15 cellular contexts compared by ENCODE assay signal in the genomic region with DNA sequence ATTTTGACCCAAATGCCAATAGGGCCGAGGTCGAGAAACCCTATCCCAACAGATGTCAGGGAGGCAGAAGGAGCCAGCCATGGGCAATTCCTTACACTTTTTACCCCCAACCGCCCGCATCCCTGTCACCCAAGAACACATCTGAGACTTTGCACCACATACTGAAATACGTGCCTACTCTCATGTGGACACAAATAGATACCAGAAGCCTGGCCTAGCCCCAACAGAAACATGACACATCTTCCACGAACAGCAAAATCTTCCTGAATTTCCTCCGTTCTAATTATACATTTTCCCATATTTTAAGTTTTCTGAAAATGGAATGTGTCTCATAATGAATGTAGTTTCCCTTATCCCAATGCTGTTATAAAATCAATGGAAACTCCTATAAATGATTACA.
"Had no signal": no experiment of that assay in that cellular context is flagged by ENCODE, and none has a peak within 500 bp of the region (broad histone marks: within the 10 kb centered on the region; RNA-seq: fewer than 3 reads in every experiment).

No MANE protein-coding gene starts in this region.

- DNase-seq: activated CD4-positive, alpha-beta T cell treated with anti-CD3 and anti-CD28 coated beads for 48 hours; activated CD8-positive, alpha-beta memory T cell treated with anti-CD3 and anti-CD28 coated beads, Interleukin-2, amount 50 U/mL, for 48 hours; activated CD8-positive, alpha-beta T cell treated with anti-CD3 and anti-CD28 coated beads, Interleukin-2, amount 10 ng/mL, durations not matched to agents 7 days and 5 days; activated naive CD4-positive, alpha-beta T cell; activated naive CD8-positive, alpha-beta T cell treated with anti-CD3 and anti-CD28 coated beads, Interleukin-2, amount 50 U/mL, for 24 hours; caudate nucleus; effector CD8-positive, alpha-beta T cell; glutamatergic neuron; left colon; stimulated activated CD4-positive, alpha-beta T cell treated with anti-CD3 and anti-CD28 coated beads, Interleukin-15, amount 100 ng/mL, for 24 hours; stimulated activated CD4-positive, alpha-beta T cell treated with anti-CD3 and anti-CD28 coated beads, Interleukin-4, amount 100 ng/mL, for 24 hours; T-helper 9 cell had no signal

- ATAC-seq: activated CD8-positive, alpha-beta T cell treated with anti-CD3 and anti-CD28 coated beads, Interleukin-2, amount 10 ng/mL, durations not matched to agents 7 days and 5 days; activated naive CD8-positive, alpha-beta T cell treated with anti-CD3 and anti-CD28 coated beads, Interleukin-2, amount 50 U/mL, for 24 hours; left colon had no signal

- H3K9me3 ChIP-seq: thoracic aorta had no signal

- H3K36me3 ChIP-seq: thoracic aorta had no signal

- H3K4me3 ChIP-seq: coronary artery, thoracic aorta had no signal

- H3K27ac ChIP-seq: coronary artery, thoracic aorta, VCaP had no signal
